ENCODE assay signal across 1 cellular context in genomic region chr7:7099584-7100014, GRCh38.
A peak's percentile ranks its signal among the peaks of the same experiment; 100 is the strongest.
TF ChIP-seq lines count a peak whose summit lies in the region.

No MANE protein-coding gene starts in this region.

TF ChIP-seq in H1, 55 proteins besides CTCF, POLR2A, EP300 and RAD21 (continued from another document):
- TF ChIP-seq CHD7 (IDR thresholded peaks at IDR 0.05; ENCODE audit: insufficient replicate concordance, low read length) (peak; percentile 23), MAX (IDR thresholded peaks at IDR 0.05) (no peak), ATF3 (IDR thresholded peaks at IDR 0.05; ENCODE audit: insufficient read depth, low read depth, low read length) (peak; percentile 77; the same call in 1 of the 2 replicates), SP4 (IDR thresholded peaks at IDR 0.05; ENCODE audit: low read length) (no peak), TAF7 (optimal IDR thresholded peaks at IDR 0.05; ENCODE audit: borderline replicate concordance, low read depth, low read length) (no peak), SRF (IDR thresholded peaks at IDR 0.05; ENCODE audit: low read depth, low read length) (no peak), SAP30 (IDR thresholded peaks at IDR 0.05; ENCODE audit: insufficient read depth, insufficient replicate concordance, low read length) (no peak), ZNF274 (IDR thresholded peaks at IDR 0.05; ENCODE audit: borderline replicate concordance, extremely low read depth, low read length) (no peak), RNF2 (IDR thresholded peaks at IDR 0.05; ENCODE audit: borderline replicate concordance, low read depth, low read length, missing control alignments, poor library complexity, severe bottlenecking) (no peak), CBX5 (IDR thresholded peaks at IDR 0.05; ENCODE audit: low read depth, low read length) (no peak), FOSL1 (IDR thresholded peaks at IDR 0.05; ENCODE audit: insufficient read depth, low read depth, low read length) (no peak), CBX8 (IDR thresholded peaks at IDR 0.05; ENCODE audit: borderline replicate concordance, low read depth, low read length) (no peak), EZH2 (IDR thresholded peaks at IDR 0.05; ENCODE audit: low read depth, low read length, severe bottlenecking) (no peak), ASH2L (IDR thresholded peaks at IDR 0.05; ENCODE audit: low read length) (no peak), EGR1 (IDR thresholded peaks at IDR 0.05; ENCODE audit: borderline replicate concordance, low read depth, low read length) (no peak), KDM5A (IDR thresholded peaks at IDR 0.05; ENCODE audit: low read length) (no peak), SIRT6 (IDR thresholded peaks at IDR 0.05; ENCODE audit: low read length) (no peak), POLR2AphosphoS5 (IDR thresholded peaks at IDR 0.05; ENCODE audit: low read depth, low read length) (no peak), BACH1 (IDR thresholded peaks at IDR 0.05; ENCODE audit: low read length) (peak; percentile 100), GABPA (IDR thresholded peaks at IDR 0.05; ENCODE audit: borderline replicate concordance, insufficient read depth, low read length) (no peak), ATF2 (IDR thresholded peaks at IDR 0.05; ENCODE audit: low read length) (peak; percentile 84), CHD1 (IDR thresholded peaks at IDR 0.05; ENCODE audit: low read depth, low read length) (no peak), YY1 (IDR thresholded peaks at IDR 0.05; ENCODE audit: low read depth, low read length) (no peak; the same call in 1 of the 2 replicates), RXRA (IDR thresholded peaks at IDR 0.05; ENCODE audit: insufficient read depth, low read depth, low read length) (no peak), SP2 (IDR thresholded peaks at IDR 0.05; ENCODE audit: low read length) (no peak), CEBPB (IDR thresholded peaks at IDR 0.05; ENCODE audit: low read depth, low read length) (0 out of 2 replicates have a peak, but pooled peaks have one; percentile 19), GTF2F1 (IDR thresholded peaks at IDR 0.05; ENCODE audit: borderline replicate concordance, low read depth, low read length) (no peak), KDM1A (IDR thresholded peaks at IDR 0.05; ENCODE audit: borderline replicate concordance, low read length) (no peak), E2F6 (IDR thresholded peaks at IDR 0.05) (no peak), TCF12 (IDR thresholded peaks at IDR 0.05; ENCODE audit: low read depth, low read length) (0 out of 2 replicates have a peak, but pooled peaks have one; percentile 41), USF2 (IDR thresholded peaks at IDR 0.05; ENCODE audit: low read length) (no peak), BRCA1 (IDR thresholded peaks at IDR 0.05; ENCODE audit: low read depth, low read length) (no peak), POU5F1 (IDR thresholded peaks at IDR 0.05; ENCODE audit: low read depth, low read length) (no peak), NANOG (IDR thresholded peaks at IDR 0.05; ENCODE audit: insufficient read depth, low read depth, low read length, poor library complexity, severe bottlenecking) (no peak), SP1 (IDR thresholded peaks at IDR 0.05; ENCODE audit: low read depth, low read length) (peak; percentile 66; the same call in 1 of the 2 replicates), CREB1 (IDR thresholded peaks at IDR 0.05) (no peak), SIN3A (conservative IDR thresholded peaks at IDR 0.05 in 1 of 2, IDR thresholded peaks at IDR 0.05 in 1 of 2; ENCODE audit: low read depth in 1 of 2, low read length in 2 of 2) (peak; percentile 96 to 98), RBBP5 (IDR thresholded peaks at IDR 0.05; ENCODE audit: borderline replicate concordance, low read depth, low read length) (no peak), BCL11A (IDR thresholded peaks at IDR 0.05; ENCODE audit: low read depth in 2 of 2, low read length in 2 of 2) (no peak), TAF1 (IDR thresholded peaks at IDR 0.05; ENCODE audit: low read depth, low read length) (0 out of 2 replicates have a peak, but pooled peaks have one; percentile 6), CHD2 (IDR thresholded peaks at IDR 0.05; ENCODE audit: low read length) (no peak), NRF1 (IDR thresholded peaks at IDR 0.05; ENCODE audit: low read depth, low read length) (no peak), HDAC2 (IDR thresholded peaks at IDR 0.05; ENCODE audit: borderline replicate concordance in 1 of 2, low read depth in 2 of 2, low read length in 2 of 2) (no peak)
